ENCODE assay signal across 1 cellular context in genomic region chr6:35729722-35730121, GRCh38.
TF ChIP-seq lines count a peak whose summit lies in the region.

No MANE protein-coding gene starts in this region.

TF ChIP-seq in GM23338, 12 proteins besides CTCF, POLR2A, EP300 and RAD21 (continued from another document):
- TF ChIP-seq ZNF462 (CRISPR knock-in tag; IDR thresholded peaks at IDR 0.05) (no peak), NANOG (IDR thresholded peaks at IDR 0.05; ENCODE audit: borderline replicate concordance) (no peak), STAT1 (IDR thresholded peaks at IDR 0.05; ENCODE audit: unreplicated experiment) (no peak), EZH2 (IDR thresholded peaks at IDR 0.05; ENCODE audit: low read depth, unreplicated experiment) (no peak), CREB1 (CRISPR knock-in tag; IDR thresholded peaks at IDR 0.05; ENCODE audit: low read depth) (no peak), JUNB (IDR thresholded peaks at IDR 0.05; ENCODE audit: unreplicated experiment) (no peak), ETS1 (IDR thresholded peaks at IDR 0.05) (no peak), ZNF331 (CRISPR knock-in tag; IDR thresholded peaks at IDR 0.05; ENCODE audit: low read depth) (no peak), ZNF114 (CRISPR knock-in tag; IDR thresholded peaks at IDR 0.05) (no peak)
